ENCODE assay signal across 7 cellular contexts in genomic region chr10:87855247-87855646, GRCh38. TPM values are rescaled to one million over a fixed set of nuclear protein-coding genes. Genes with fewer than 3 reads are reported as not detected.
DNase-seq lines count a peak whose midpoint lies in the region; ATAC-seq, FAIRE-seq and TF ChIP-seq lines count a peak whose summit lies in the region.
"Not testable (repeated sequence)": the region's sequence is repeated elsewhere in the genome, so short reads cannot be mapped to it uniquely, and the experiment has no call there.
"Had no signal": no experiment of that assay in that cellular context is flagged by ENCODE, and none has a peak within 500 bp of the region (broad histone marks: within the 10 kb centered on the region; RNA-seq: fewer than 3 reads in every experiment).

No MANE protein-coding gene starts in this region.

- intact Hi-C loops in K562 (cut with micrococcal nuclease) = not testable (repeated sequence)

- FAIRE-seq in K562 (lab: Jason Lieb, UNC) = not testable (repeated sequence)

- H3K27me3 Mint-ChIP-seq in T-helper 2 cell treated with Interferon-gamma antibody and Interleukin-4, amounts not matched to agents 5 μg/mL and 100 μg/mL, for 36 hours (ENCODE audit: low read depth) = not testable (repeated sequence)

- not testable (repeated sequence) for H3K36me3 Mint-ChIP-seq in T-helper 2 cell treated with Interferon-gamma antibody and Interleukin-4, amounts not matched to agents 5 μg/mL and 100 μg/mL, for 36 hours (ENCODE audit: low read depth)

- H3K27me3 ChIP-seq in DND-41 (ENCODE audit: insufficient read depth, low read length, poor library complexity); Loucy (ENCODE audit: insufficient read depth, low read length, poor library complexity, severe bottlenecking); K562 (ENCODE audit: control insufficient read depth in 2 of 2, insufficient read depth in 2 of 2, low read length in 2 of 2): not testable (repeated sequence)

- H3K36me3 ChIP-seq in DND-41 (ENCODE audit: insufficient read depth, low read length); HEK293 (ENCODE audit: control insufficient read depth in 2 of 2, insufficient read depth in 1 of 2, low read length in 2 of 2); KOPT-K1 (ENCODE audit: insufficient read depth, low read length); Loucy (ENCODE audit: insufficient read depth, low read length); K562 (ENCODE audit: control insufficient read depth, insufficient read depth, low read length): not testable (repeated sequence)

- not testable (repeated sequence) for H2AFZ ChIP-seq in DND-41 (ENCODE audit: low read depth, low read length); Loucy (ENCODE audit: low read length); K562 (ENCODE audit: low read depth, low read length)

- H3K4me1 ChIP-seq in DND-41 (ENCODE audit: insufficient read depth, low read length) (peaks cover 42% of the 10 kb centered on the region), Loucy (ENCODE audit: insufficient read depth, low read length, poor library complexity, severe bottlenecking) (peaks cover 32% of the 10 kb centered on the region)
- not testable (repeated sequence) for H3K4me1 ChIP-seq in HEK293 (ENCODE audit: control insufficient read depth, insufficient read depth, low read length); K562 (replicated peaks in 1 of 2; ENCODE audit: control insufficient read depth in 2 of 2, insufficient read depth in 2 of 2, low read length in 2 of 2)

- not testable (repeated sequence) for H3K9me3 Mint-ChIP-seq in T-helper 2 cell treated with Interferon-gamma antibody and Interleukin-4, amounts not matched to agents 5 μg/mL and 100 μg/mL, for 36 hours

- POLR2A ChIA-PET in HEK293 (lab: Yijun Ruan, JAX); K562 (lab: Yijun Ruan, JAX): not testable (repeated sequence)

- DNase-seq in DND-41; T-helper 2 cell treated with Interferon-gamma antibody and Interleukin-4, amounts not matched to agents 5 μg/mL and 100 μg/mL, for 36 hours (ENCODE audit: low spot score); K562 (ENCODE audit: extremely low read depth in 1 of 4, low spot score in 3 of 4): not testable (repeated sequence)

- not testable (repeated sequence) for BruUV-seq in K562 (replicated peaks; lab: Mats Ljungman, UMichigan)

- not testable (repeated sequence) for TF ChIP-seq CTCF in DND-41 (IDR thresholded peaks at IDR 0.05; ENCODE audit: borderline replicate concordance, extremely low read depth, low read length, poor library complexity, severe bottlenecking); HEK293 (tag by site-specific recombination; IDR thresholded peaks at IDR 0.05); Loucy (conservative IDR thresholded peaks at IDR 0.05; ENCODE audit: low read length); K562 (IDR thresholded peaks at IDR 0.05 in 2 of 3, conservative IDR thresholded peaks at IDR 0.05 in 1 of 3; ENCODE audit: insufficient read depth in 2 of 3, low read depth in 1 of 3, low read length in 3 of 3)

- peaks cover 19% of the 10 kb centered on the region for H3K4me1 Mint-ChIP-seq in T-helper 2 cell treated with Interferon-gamma antibody and Interleukin-4, amounts not matched to agents 5 μg/mL and 100 μg/mL, for 36 hours (ENCODE audit: low read depth)

- not testable (repeated sequence) for H3K9me3 ChIP-seq in DND-41 (ENCODE audit: insufficient read depth, low read length, severe bottlenecking); HEK293 (ENCODE audit: control insufficient read depth, insufficient read depth, low read depth, low read length); KOPT-K1 (ENCODE audit: insufficient read depth, low read length, poor library complexity, severe bottlenecking); K562 (replicated peaks; ENCODE audit: control insufficient read depth, insufficient read depth, low read depth, low read length)
- H3K9me3 ChIP-seq in Loucy (ENCODE audit: insufficient read depth, low read depth, low read length) = peaks cover 15% of the 10 kb centered on the region

- not testable (repeated sequence) for TF ChIP-seq POLR2A in K562 (conservative IDR thresholded peaks at IDR 0.05)

- H3K4me3 Mint-ChIP-seq in T-helper 2 cell treated with Interferon-gamma antibody and Interleukin-4, amounts not matched to agents 5 μg/mL and 100 μg/mL, for 36 hours = peak overlapping the region; percentile 5

- not testable (repeated sequence) for H3K4me3 ChIP-seq in DND-41 (ENCODE audit: low read depth in 1 of 2, low read length in 2 of 2); HEK293 (ENCODE audit: low read depth, low read length); K562
- H3K4me3 ChIP-seq in Loucy (ENCODE audit: low read length, poor library complexity, severe bottlenecking) = peak overlapping the region; percentile 6

- H3K27ac ChIP-seq in DND-41 (ENCODE audit: low read length) = peak overlapping the region; percentile 37
- not testable (repeated sequence) for H3K27ac ChIP-seq in HEK293 (ENCODE audit: extremely low read depth, low read depth, low read length); K562 (ENCODE audit: extremely low read depth, low read depth, low read length)
- peak overlapping the region; percentile 24 for H3K27ac ChIP-seq in KOPT-K1 (ENCODE audit: low read depth, low read length, poor library complexity, severe bottlenecking)

- H3F3A ChIP-seq in Loucy (ENCODE audit: low read depth) = not testable (repeated sequence)

- CTCF ChIA-PET in HEK293 (lab: Yijun Ruan, JAX); K562 (lab: Yijun Ruan, JAX; ENCODE audit: low intra/inter-chr PET ratio): not testable (repeated sequence)

- H4K20me1 ChIP-seq in DND-41 (ENCODE audit: insufficient read depth, low read length); Loucy (ENCODE audit: insufficient read depth, low read length, poor library complexity, severe bottlenecking); K562 (replicated peaks; ENCODE audit: control insufficient read depth, insufficient read depth, low read length): not testable (repeated sequence)

- H3K9me2 ChIP-seq in Loucy (replicated peaks; ENCODE audit: low read depth, low read length) = not testable (repeated sequence)

- H3K79me2 ChIP-seq in DND-41 (ENCODE audit: insufficient read depth, low read length); K562 (ENCODE audit: control insufficient read depth, insufficient read depth, low read length): not testable (repeated sequence)
- H3K79me2 ChIP-seq in Loucy (ENCODE audit: insufficient read depth, low read length) = peaks cover 36% of the 10 kb centered on the region

- not testable (repeated sequence) for TF ChIP-seq EP300 in K562 (IDR thresholded peaks at IDR 0.05; ENCODE audit: low read length)

- H3K27ac Mint-ChIP-seq in T-helper 2 cell treated with Interferon-gamma antibody and Interleukin-4, amounts not matched to agents 5 μg/mL and 100 μg/mL, for 36 hours = not testable (repeated sequence)

- H3K9ac ChIP-seq in DND-41 (ENCODE audit: low read depth, low read length); Loucy (ENCODE audit: low read depth, low read length, poor library complexity, severe bottlenecking); K562 (ENCODE audit: insufficient read depth in 1 of 2, low read depth in 2 of 2, low read length in 2 of 2): not testable (repeated sequence)

- not testable (repeated sequence) for H3K9me1 ChIP-seq in K562 (ENCODE audit: control insufficient read depth, insufficient read depth, low read length)

- not testable (repeated sequence) for ATAC-seq in DND-41 (ENCODE audit: insufficient read depth, low read depth); K562

- in situ Hi-C loops in K562 (cut with MboI) = loop anchor here (25.0 kb wide), 1 partner anchor 232 kb away; no protein-coding TSS in a partner anchor

- H3K4me2 ChIP-seq in DND-41 (ENCODE audit: insufficient read depth, low read length) = peak overlapping the region; percentile 30
- H3K4me2 ChIP-seq in Loucy (ENCODE audit: low read depth, low read length, poor library complexity, severe bottlenecking); K562 (ENCODE audit: insufficient read depth, low read length): not testable (repeated sequence)

- TF ChIP-seq RAD21 in K562 (CRISPR knock-in tag; conservative IDR thresholded peaks at IDR 0.05 in 1 of 2, IDR thresholded peaks at IDR 0.05 in 1 of 2) = not testable (repeated sequence)

- WGBS in K562 (ENCODE audit: insufficient coverage, low coverage, missing lambda C conversion rate) = 69% methylated on average over 5 of the region's 5 CpGs

RNA-seq across cellular contexts. Expression of gene KLLN, which starts 8.1 kb away (rescaled TPM):
- 0.42 and 0.51 TPM in 2 replicates for total RNA-seq in K562 (2011; cell fraction: chromatin; rRNA removed; ENCODE audit: low replicate concordance)
- total RNA-seq in K562 (2011; cell fraction: nucleolus; rRNA removed) = 0.39 and 0.50 TPM in 2 replicates
- total RNA-seq in K562 (2011; cell fraction: nucleoplasm; rRNA removed) = 0.37 and 0.84 TPM in 2 replicates
- total RNA-seq in K562 (2014; rRNA removed) (0.09 and 0.41 TPM in 2 replicates), K562 (2014; rRNA removed; fragmentation: Illumina TruSeq; extraction: Trizol) (0.22 and 0.29 TPM in 2 replicates), K562 (2015; rRNA removed; fragmentation: Illumina TruSeq; extraction: Trizol) (0.25 and 0.34 TPM in 2 replicates), K562 (2021) (0.25 and 0.40 TPM in 2 replicates)
- polyA plus RNA-seq in K562 (2011; rRNA removed) (0.07 and 0.08 TPM in 2 replicates), K562 (2014; fragmentation: Illumina TruSeq; extraction: Trizol) (0.22 and 0.29 TPM in 2 replicates), K562 (2014; fragmentation: Nextera tagmentation; extraction: Ambion mirVana) (under 1 TPM; 0.29 to 0.35 TPM), K562 (2014; rRNA removed) (0.08 and 0.32 TPM in 2 replicates)
- polyA plus RNA-seq in K562 (2011; cell fraction: cytosol; rRNA removed) = 0.10 and 0.12 TPM in 2 replicates
- 0.07 and 0.08 TPM in 2 replicates for polyA plus RNA-seq in K562 (2011; cell fraction: nucleus; rRNA removed)
- polyA plus RNA-seq in K562 (2012) = 0.21 and 0.44 TPM in 2 replicates
- polyA minus RNA-seq in K562 (2011; rRNA and poly(A)+ RNA removed) = 0.18 and 0.24 TPM in 2 replicates
- polyA minus RNA-seq in K562 (2011; cell fraction: cytosol; rRNA and poly(A)+ RNA removed) = not detected in 2 replicates
- polyA minus RNA-seq in K562 (2011; cell fraction: nucleus; rRNA and poly(A)+ RNA removed) = 0.54 and 0.89 TPM in 2 replicates
- total RNA-seq: Daoy had no signal

RNA-seq across cellular contexts. Expression of gene PTEN, which starts 8.2 kb away (rescaled TPM):
- 26.5 and 143 TPM in 2 replicates for total RNA-seq in K562 (2011; cell fraction: chromatin; rRNA removed; ENCODE audit: low replicate concordance)
- 16.0 and 23.8 TPM in 2 replicates for total RNA-seq in K562 (2011; cell fraction: nucleolus; rRNA removed)
- total RNA-seq in K562 (2011; cell fraction: nucleoplasm; rRNA removed) = 61.3 and 94.4 TPM in 2 replicates
- total RNA-seq in K562 (2014; rRNA removed) = 16.9 and 22.2 TPM in 2 replicates
- 56.9 and 58.5 TPM in 2 replicates for total RNA-seq in K562 (2014; rRNA removed; fragmentation: Illumina TruSeq; extraction: Trizol)
- total RNA-seq in K562 (2015; rRNA removed; fragmentation: Illumina TruSeq; extraction: Trizol) = 52.7 and 56.4 TPM in 2 replicates
- total RNA-seq in K562 (2021) = 25.0 and 28.4 TPM in 2 replicates
- 24.2 and 25.0 TPM in 2 replicates for polyA plus RNA-seq in K562 (2011; rRNA removed)
- 3.4 and 4.9 TPM in 2 replicates for polyA plus RNA-seq in K562 (2011; cell fraction: cytosol; rRNA removed)
- 12.9 and 20.9 TPM in 2 replicates for polyA plus RNA-seq in K562 (2011; cell fraction: nucleus; rRNA removed)
- 17.3 and 29.7 TPM in 2 replicates for polyA plus RNA-seq in K562 (2012)
- 15.6 and 15.7 TPM in 2 replicates for polyA plus RNA-seq in K562 (2014; fragmentation: Illumina TruSeq; extraction: Trizol)
- polyA plus RNA-seq in K562 (2014; fragmentation: Nextera tagmentation; extraction: Ambion mirVana) = 10 to 100 TPM in 1 of 2 experiments, 1 to 10 TPM in 1; 8.4 to 12.8 TPM
- polyA plus RNA-seq in K562 (2014; rRNA removed) = 13.1 and 18.5 TPM in 2 replicates
- polyA minus RNA-seq in K562 (2011; rRNA and poly(A)+ RNA removed) = 78.7 and 109 TPM in 2 replicates
- 24.5 and 44.1 TPM in 2 replicates for polyA minus RNA-seq in K562 (2011; cell fraction: cytosol; rRNA and poly(A)+ RNA removed)
- 54.4 and 127 TPM in 2 replicates for polyA minus RNA-seq in K562 (2011; cell fraction: nucleus; rRNA and poly(A)+ RNA removed)

RNA-seq across cellular contexts. Expression of gene ATAD1, which starts 37.2 kb away (rescaled TPM):
- total RNA-seq in K562 (2011; cell fraction: chromatin; rRNA removed; ENCODE audit: low replicate concordance) = 26.9 and 67.3 TPM in 2 replicates
- total RNA-seq in K562 (2011; cell fraction: nucleolus; rRNA removed) = 14.2 and 17.1 TPM in 2 replicates
- total RNA-seq in K562 (2011; cell fraction: nucleoplasm; rRNA removed) = 30.2 and 34.9 TPM in 2 replicates
- 11.3 and 13.9 TPM in 2 replicates for total RNA-seq in K562 (2014; rRNA removed)
- 33.8 and 42.0 TPM in 2 replicates for total RNA-seq in K562 (2014; rRNA removed; fragmentation: Illumina TruSeq; extraction: Trizol)
- 24.5 and 26.8 TPM in 2 replicates for total RNA-seq in K562 (2015; rRNA removed; fragmentation: Illumina TruSeq; extraction: Trizol)
- total RNA-seq in K562 (2021) = 28.9 and 33.2 TPM in 2 replicates
- polyA plus RNA-seq in K562 (2011; rRNA removed) = 23.6 and 30.4 TPM in 2 replicates
- 4.1 and 10.3 TPM in 2 replicates for polyA plus RNA-seq in K562 (2011; cell fraction: cytosol; rRNA removed)
- polyA plus RNA-seq in K562 (2011; cell fraction: nucleus; rRNA removed) = 5.6 and 8.9 TPM in 2 replicates
- polyA plus RNA-seq in K562 (2012) = 16.8 and 18.9 TPM in 2 replicates
- polyA plus RNA-seq in K562 (2014; fragmentation: Illumina TruSeq; extraction: Trizol) = 21.6 and 26.8 TPM in 2 replicates
- 10 to 100 TPM; 27.3 to 31.0 TPM for polyA plus RNA-seq in K562 (2014; fragmentation: Nextera tagmentation; extraction: Ambion mirVana)
- polyA plus RNA-seq in K562 (2014; rRNA removed) = 16.9 and 18.9 TPM in 2 replicates
- polyA minus RNA-seq in K562 (2011; rRNA and poly(A)+ RNA removed) = 39.5 and 40.0 TPM in 2 replicates
- 12.5 and 15.4 TPM in 2 replicates for polyA minus RNA-seq in K562 (2011; cell fraction: cytosol; rRNA and poly(A)+ RNA removed)
- polyA minus RNA-seq in K562 (2011; cell fraction: nucleus; rRNA and poly(A)+ RNA removed) = 9.7 and 16.1 TPM in 2 replicates
